ENCODE assay signal across 19 cellular contexts in the genomic region with DNA sequence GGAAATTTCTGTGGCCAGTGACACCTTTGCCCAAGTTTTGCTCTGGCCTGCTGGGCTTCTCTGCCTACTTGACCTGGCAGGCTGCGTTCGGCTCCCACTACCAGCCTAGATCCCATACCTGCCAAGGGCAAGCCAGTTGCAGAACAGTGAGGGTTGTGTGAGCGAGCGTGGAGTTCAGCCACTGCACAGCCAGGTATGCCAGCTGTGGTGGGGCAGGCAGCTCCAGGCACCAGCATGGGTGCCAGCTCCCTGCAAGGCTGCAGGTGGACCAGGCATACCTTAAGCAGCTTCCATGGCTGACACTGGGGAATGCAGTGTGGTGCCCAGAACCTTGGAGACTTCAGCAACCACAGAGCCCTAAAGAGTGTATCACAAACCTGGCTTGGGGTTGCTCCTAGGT.
"Had no signal": no experiment of that assay in that cellular context is flagged by ENCODE, and none has a peak within 500 bp of the region (broad histone marks: within the 10 kb centered on the region; RNA-seq: fewer than 3 reads in every experiment).

No MANE protein-coding gene starts in this region.

- H3K27ac ChIP-seq: SJSA1, SK-N-MC had no signal

- H3K36me3 ChIP-seq: SJSA1 had no signal

- DNase-seq: Karpas-422, KG1, MG63, NCI-H1092 treated with DMSO at 0.1 percent for 48 hours, NCI-H1436, NCI-H187, NCI-H2029, NCI-H2081 treated with DMSO at 0.1 percent for 48 hours, NCI-H2171, NCI-H446, NCI-H510A, NCI-H524 treated with DMSO at 0.1 percent for 48 hours, NCI-H69, NCI-H774, SHP77 treated with DMSO at 0.1 percent for 48 hours had no signal

- H3K27me3 ChIP-seq: MG63, SJSA1 had no signal

- ATAC-seq: Panc1, Right ventricle myocardium inferior had no signal

- H3K9me3 ChIP-seq: SJSA1 had no signal

- H3K4me3 ChIP-seq: MG63, SJSA1, SK-N-MC had no signal
